11 cellular contexts compared by ENCODE assay signal in the genomic region with DNA sequence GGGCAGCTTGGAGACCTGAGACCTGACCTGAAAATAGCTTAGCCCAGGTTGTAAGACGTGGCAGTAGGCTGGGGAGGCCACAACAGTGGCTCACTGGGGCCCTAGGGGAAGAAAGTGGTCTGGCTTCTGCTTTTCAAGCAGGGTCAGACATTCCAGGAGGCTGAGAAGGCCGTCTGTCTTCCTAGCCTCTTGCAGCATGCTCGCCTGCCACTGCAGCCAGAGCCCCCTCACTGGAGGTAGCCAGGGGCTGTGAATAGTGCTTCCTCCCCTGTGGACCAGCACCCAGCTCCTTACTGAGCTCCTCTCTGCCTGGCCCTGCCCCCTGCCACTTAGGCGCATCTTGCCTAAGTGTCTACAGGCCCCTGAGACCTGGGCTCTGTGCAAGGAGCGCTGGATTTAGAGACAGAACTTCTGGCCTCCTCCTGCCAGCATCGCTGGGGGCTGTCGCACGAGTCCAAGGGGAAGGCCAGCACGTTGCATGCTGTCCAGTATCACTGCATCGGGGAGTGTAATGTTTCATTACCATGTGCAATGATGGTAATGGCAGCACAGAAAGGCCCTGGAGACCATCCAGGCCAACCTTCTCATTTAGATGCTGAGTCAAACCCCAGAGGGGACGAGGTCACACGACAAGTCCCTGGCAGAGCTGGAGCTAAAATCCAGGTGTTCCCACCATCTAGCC. TPM values are rescaled to one million over a fixed set of nuclear protein-coding genes. Genes with fewer than 3 reads are reported as not detected.
DNase-seq lines count a peak whose midpoint lies in the region; ATAC-seq and TF ChIP-seq lines count a peak whose summit lies in the region.
"Had no signal": no experiment of that assay in that cellular context is flagged by ENCODE, and none has a peak within 500 bp of the region (broad histone marks: within the 10 kb centered on the region; RNA-seq: fewer than 3 reads in every experiment).

No MANE protein-coding gene starts in this region.

- H3K27ac ChIP-seq in BLaER1 (peak overlapping the region; percentile 79), osteoblast (ENCODE audit: low read depth, low read length) (peak overlapping the region; percentile 95)

- TF ChIP-seq CTCF in epithelial cell of esophagus (IDR thresholded peaks at IDR 0.05; ENCODE audit: insufficient read depth, low read depth, low read length, missing control alignments): no peak
- no peak for TF ChIP-seq CTCF in osteoblast (IDR thresholded peaks at IDR 0.05; ENCODE audit: extremely low read depth, low read depth, low read length)

- H3K9me3 ChIP-seq in BLaER1 (no peaks in the 10 kb centered on the region), NT2/D1 (ENCODE audit: insufficient read depth, low read length) (no peaks in the 10 kb centered on the region), osteoblast (ENCODE audit: low read depth, low read length) (no peaks in the 10 kb centered on the region)

- ATAC-seq in HG02763 (IDR thresholded peaks at IDR 0.05; ENCODE audit: unreplicated experiment): no peak
- no peak for ATAC-seq in HG03039 (IDR thresholded peaks at IDR 0.05; ENCODE audit: unreplicated experiment)

- H3K4me1 ChIP-seq in BLaER1 (peaks cover 100% of the 10 kb centered on the region), NT2/D1 (ENCODE audit: insufficient read depth, insufficient read length) (peaks cover 52% of the 10 kb centered on the region), osteoblast (ENCODE audit: insufficient read depth, low read length) (peaks cover 73% of the 10 kb centered on the region)

- H3K4me2 ChIP-seq in BLaER1: peak overlapping the region; percentile 99
- peak overlapping the region; percentile 61 for H3K4me2 ChIP-seq in osteoblast (ENCODE audit: insufficient read depth, low read length)

- no peak overlapping the region for H2AFZ ChIP-seq in osteoblast (ENCODE audit: low read length)

- H3K79me2 ChIP-seq in osteoblast (ENCODE audit: insufficient read depth, low read length): peaks cover 100% of the 10 kb centered on the region

- no peak for DNase-seq in NT2/D1 (ENCODE audit: low read depth, low spot score)
- DNase-seq in epithelial cell of esophagus (ENCODE audit: low read depth): peak; percentile 49
- peak; percentile 96 for DNase-seq in osteoblast (ENCODE audit: insufficient read length, low spot score, missing footprints)
- no peak for DNase-seq in stimulated activated CD4-positive, alpha-beta T cell treated with anti-CD3 and anti-CD28 coated beads, Interleukin-1b, Interleukin-23, amount 100 ng/mL, for 48 hours
- DNase-seq in NCI-H1105 (lab: John Stamatoyannopoulos, UW): no peak
- DNase-seq: foreskin melanocyte, GF-D8, NCI-H1930 had no signal

- peaks cover 100% of the 10 kb centered on the region for H4K20me1 ChIP-seq in BLaER1
- H4K20me1 ChIP-seq in osteoblast (ENCODE audit: insufficient read depth, low read length): peaks cover 82% of the 10 kb centered on the region

- peaks cover 8% of the 10 kb centered on the region; the same call in 1 of the 2 replicates for H3K36me3 ChIP-seq in BLaER1
- peaks cover 34% of the 10 kb centered on the region for H3K36me3 ChIP-seq in NT2/D1 (ENCODE audit: insufficient read depth, insufficient read length, low read length)
- peaks cover 4% of the 10 kb centered on the region for H3K36me3 ChIP-seq in osteoblast (ENCODE audit: insufficient read depth, low read length)

- H3K4me3 ChIP-seq in BLaER1 (0 out of 2 replicates have a peak overlapping the region, but pooled peaks have one; percentile 6), NT2/D1 (ENCODE audit: insufficient read length, low read depth) (no peak overlapping the region), epithelial cell of esophagus (ENCODE audit: low read length) (no peak overlapping the region), osteoblast (ENCODE audit: insufficient read depth, low read length) (no peak overlapping the region)

- H3K27me3 ChIP-seq in BLaER1 (no peaks in the 10 kb centered on the region), NT2/D1 (ENCODE audit: insufficient read depth, insufficient read length) (no peaks in the 10 kb centered on the region), osteoblast (ENCODE audit: insufficient read depth, low read length) (no peaks in the 10 kb centered on the region)

- H3K9ac ChIP-seq in BLaER1 (peak overlapping the region; percentile 15; the same call in 1 of the 2 replicates), NT2/D1 (ENCODE audit: insufficient read length, low read depth) (peak overlapping the region; percentile 32)

RNA-seq across cellular contexts. Expression of a gene that starts 12.7 kb away (rescaled TPM):
- total RNA-seq in osteoblast: 40.9 and 50.4 TPM in 2 replicates

Comparison
In these comparisons a context has a peak if more than half of its experiments do, and no peak if none do; other contexts are left out.
1. DNase-seq: peak in epithelial cell of esophagus (single experiment) and osteoblast (single experiment); none in NT2/D1 (single experiment), stimulated activated CD4-positive, alpha-beta T cell treated with anti-CD3 and anti-CD28 coated beads, Interleukin-1b, Interleukin-23, amount 100 ng/mL, for 48 hours (single experiment) and NCI-H1105 (single experiment).